ENCODE assay signal across 21 cellular contexts in the genomic region with DNA sequence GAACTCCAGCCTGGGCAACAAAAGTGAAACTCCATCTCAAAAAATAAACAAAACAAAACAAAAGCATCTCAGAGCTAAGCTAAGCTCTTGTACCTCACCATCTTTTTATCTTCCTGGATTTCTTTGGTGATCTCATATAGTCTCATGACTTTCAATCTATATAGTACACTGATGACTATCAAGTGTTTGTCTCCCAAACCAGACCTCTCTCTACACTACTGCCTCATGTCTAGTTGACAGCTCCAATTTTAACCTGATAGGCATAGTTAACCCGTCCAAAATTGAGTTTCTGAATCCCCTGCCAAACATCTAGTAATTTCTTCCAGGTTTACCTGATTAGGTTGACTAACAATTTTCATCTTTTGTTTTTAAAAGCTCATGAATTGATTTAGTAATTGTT.
"Had no signal": no experiment of that assay in that cellular context is flagged by ENCODE, and none has a peak within 500 bp of the region (broad histone marks: within the 10 kb centered on the region; RNA-seq: fewer than 3 reads in every experiment).

No MANE protein-coding gene starts in this region.

- ATAC-seq: gastroesophageal sphincter; lower lobe of right lung; naive thymus-derived CD4-positive, alpha-beta T cell; sciatic nerve; stimulated activated memory B cell treated with anti-CD40 and anti-IgM and Interleukin-4, amounts not matched to agents 10 μg/mL and 1 μg/mL and 100 μg/mL, for 72 hours had no signal

- H3K27ac ChIP-seq: colonic mucosa, esophagus squamous epithelium, gastroesophageal sphincter, left ventricle myocardium inferior, lower lobe of right lung, neutrophil, spleen, testis, tibial nerve had no signal

- H3K27me3 ChIP-seq: colonic mucosa, esophagus squamous epithelium, gastroesophageal sphincter, neutrophil, spleen, testis, tibial nerve had no signal

- H3K4me3 ChIP-seq: colonic mucosa, esophagus squamous epithelium, gastroesophageal sphincter, left ventricle myocardium inferior, lower lobe of right lung, spleen, testis, tibial nerve had no signal

- H3K4me1 Mint-ChIP-seq: stimulated activated memory B cell treated with anti-CD40 and anti-IgM and Interleukin-4, amounts not matched to agents 10 μg/mL and 1 μg/mL and 100 μg/mL, for 72 hours had no signal

- H3K27ac Mint-ChIP-seq: memory B cell; stimulated activated memory B cell treated with anti-CD40 and anti-IgM and Interleukin-4, amounts not matched to agents 10 μg/mL and 1 μg/mL and 100 μg/mL, for 72 hours; stimulated activated naive CD8-positive, alpha-beta T cell treated with anti-CD3 and anti-CD28 coated beads, Interleukin-15, Interleukin-2, amounts not matched to agents 100 ng/mL and 50 ng/mL, for 24 hours had no signal

- H3K36me3 ChIP-seq: colonic mucosa, esophagus squamous epithelium, gastroesophageal sphincter, left ventricle myocardium inferior, lower lobe of right lung, tibial nerve had no signal

- H3K9me3 Mint-ChIP-seq: memory B cell; naive thymus-derived CD4-positive, alpha-beta T cell; stimulated activated memory B cell treated with anti-CD40 and anti-IgM and Interleukin-4, amounts not matched to agents 10 μg/mL and 1 μg/mL and 100 μg/mL, for 72 hours; stimulated activated naive CD8-positive, alpha-beta T cell treated with anti-CD3 and anti-CD28 coated beads, Interleukin-15, Interleukin-2, amounts not matched to agents 100 ng/mL and 50 ng/mL, for 24 hours had no signal

- DNase-seq: colonic mucosa; dermis blood vessel endothelial cell; esophagus squamous epithelium; foreskin fibroblast; glutamatergic neuron; left ventricle myocardium inferior; lower lobe of right lung; naive thymus-derived CD4-positive, alpha-beta T cell; posterior cingulate gyrus; spleen; stimulated activated CD4-positive, alpha-beta T cell treated with anti-CD3 and anti-CD28 coated beads, Interleukin-15, amount 100 ng/mL, for 24 hours; stimulated activated CD4-positive, alpha-beta T cell treated with anti-CD3 and anti-CD28 coated beads, Interleukin-1b, Interleukin-23, amount 100 ng/mL, for 48 hours; stimulated activated CD4-positive, alpha-beta T cell treated with anti-CD3 and anti-CD28 coated beads, Interleukin-4, amount 100 ng/mL, for 24 hours; testis had no signal

- H3K9me3 ChIP-seq: colonic mucosa, esophagus squamous epithelium, gastroesophageal sphincter, left ventricle myocardium inferior, lower lobe of right lung, neutrophil, spleen, testis, tibial nerve had no signal

- H3K4me3 Mint-ChIP-seq: memory B cell; naive thymus-derived CD4-positive, alpha-beta T cell; stimulated activated memory B cell treated with anti-CD40 and anti-IgM and Interleukin-4, amounts not matched to agents 10 μg/mL and 1 μg/mL and 100 μg/mL, for 72 hours; stimulated activated naive CD8-positive, alpha-beta T cell treated with anti-CD3 and anti-CD28 coated beads, Interleukin-15, Interleukin-2, amounts not matched to agents 100 ng/mL and 50 ng/mL, for 24 hours had no signal

- H3K4me1 ChIP-seq: colonic mucosa, esophagus squamous epithelium, gastroesophageal sphincter, left ventricle myocardium inferior, lower lobe of right lung, spleen, testis, tibial nerve had no signal

- H3K27me3 Mint-ChIP-seq: memory B cell; naive thymus-derived CD4-positive, alpha-beta T cell; stimulated activated memory B cell treated with anti-CD40 and anti-IgM and Interleukin-4, amounts not matched to agents 10 μg/mL and 1 μg/mL and 100 μg/mL, for 72 hours; stimulated activated naive CD8-positive, alpha-beta T cell treated with anti-CD3 and anti-CD28 coated beads, Interleukin-15, Interleukin-2, amounts not matched to agents 100 ng/mL and 50 ng/mL, for 24 hours had no signal
